In the genomic region with DNA sequence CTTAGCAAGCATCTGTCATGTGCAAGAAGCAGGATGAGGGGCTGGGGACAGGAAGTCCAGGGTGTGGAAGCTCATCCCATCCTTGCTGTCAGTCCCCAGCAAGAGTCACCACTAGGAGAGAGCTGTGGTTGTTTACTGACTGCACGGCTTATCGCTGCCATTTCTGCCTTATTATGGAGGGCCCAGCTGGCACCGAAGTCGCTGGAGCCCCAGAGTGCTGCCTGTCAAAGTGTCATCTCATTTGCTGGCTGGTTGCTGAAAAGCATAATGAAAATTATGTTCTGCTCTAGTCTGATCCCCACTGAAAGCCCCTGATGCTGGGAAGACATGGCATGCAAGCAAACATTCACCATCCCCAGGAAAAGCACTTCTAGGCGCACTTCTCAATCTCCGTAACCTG, we compare ENCODE assay signal across 30 cellular contexts.
"Had no signal": no experiment of that assay in that cellular context is flagged by ENCODE, and none has a peak within 500 bp of the region (broad histone marks: within the 10 kb centered on the region; RNA-seq: fewer than 3 reads in every experiment).

No MANE protein-coding gene starts in this region.

- H3K27ac Mint-ChIP-seq: activated CD4-positive, alpha-beta memory T cell treated with anti-CD3 and anti-CD28 coated beads, Interleukin-2, amount 10 ng/mL, durations not matched to agents 7 days and 5 days; activated CD8-positive, alpha-beta memory T cell treated with anti-CD3 and anti-CD28 coated beads, Interleukin-2, amount 10 ng/mL, durations not matched to agents 7 days and 5 days; activated naive CD8-positive, alpha-beta T cell treated with anti-CD3 and anti-CD28 coated beads for 36 hours had no signal

- H3K36me3 ChIP-seq: brain microvascular endothelial cell, SJCRH30, WERI-Rb-1 had no signal

- H3K27ac ChIP-seq: brain microvascular endothelial cell, SJCRH30, SK-N-MC, WERI-Rb-1 had no signal

- ATAC-seq: activated CD8-positive, alpha-beta memory T cell treated with anti-CD3 and anti-CD28 coated beads, Interleukin-2, amount 10 ng/mL, durations not matched to agents 7 days and 5 days; Panc1 had no signal

- H3K4me1 Mint-ChIP-seq: activated CD8-positive, alpha-beta memory T cell treated with anti-CD3 and anti-CD28 coated beads, Interleukin-2, amount 10 ng/mL, durations not matched to agents 7 days and 5 days had no signal

- H3K36me3 Mint-ChIP-seq: activated CD8-positive, alpha-beta memory T cell treated with anti-CD3 and anti-CD28 coated beads, Interleukin-2, amount 10 ng/mL, durations not matched to agents 7 days and 5 days; activated naive CD8-positive, alpha-beta T cell treated with anti-CD3 and anti-CD28 coated beads for 36 hours had no signal

- H3K27me3 ChIP-seq: brain microvascular endothelial cell had no signal

- H3K4me3 Mint-ChIP-seq: activated CD4-positive, alpha-beta memory T cell treated with anti-CD3 and anti-CD28 coated beads, Interleukin-2, amount 10 ng/mL, durations not matched to agents 7 days and 5 days; activated CD8-positive, alpha-beta memory T cell treated with anti-CD3 and anti-CD28 coated beads, Interleukin-2, amount 10 ng/mL, durations not matched to agents 7 days and 5 days; activated naive CD8-positive, alpha-beta T cell treated with anti-CD3 and anti-CD28 coated beads for 36 hours had no signal

- H3K4me1 ChIP-seq: SJCRH30 had no signal

- H3K4me3 ChIP-seq: SJCRH30, SK-N-MC had no signal

- H3K27me3 Mint-ChIP-seq: activated CD8-positive, alpha-beta memory T cell treated with anti-CD3 and anti-CD28 coated beads, Interleukin-2, amount 10 ng/mL, durations not matched to agents 7 days and 5 days; activated naive CD8-positive, alpha-beta T cell treated with anti-CD3 and anti-CD28 coated beads for 36 hours had no signal

- DNase-seq: activated CD4-positive, alpha-beta memory T cell treated with anti-CD3 and anti-CD28 coated beads, Interleukin-2, amount 10 ng/mL, durations not matched to agents 7 days and 5 days; activated CD4-positive, alpha-beta T cell treated with anti-CD3 and anti-CD28 coated beads for 1 hour; activated CD4-positive, alpha-beta T cell treated with anti-CD3 and anti-CD28 coated beads for 48 hours; activated CD4-positive, CD25-positive, alpha-beta regulatory T cell; activated CD8-positive, alpha-beta memory T cell treated with anti-CD3 and anti-CD28 coated beads for 24 hours; activated CD8-positive, alpha-beta memory T cell treated with anti-CD3 and anti-CD28 coated beads, Interleukin-2, amount 10 ng/mL, durations not matched to agents 7 days and 5 days; activated CD8-positive, alpha-beta memory T cell treated with anti-CD3 and anti-CD28 coated beads, Interleukin-2, amount 50 U/mL, for 48 hours; activated effector memory CD4-positive, alpha-beta T cell treated with anti-CD3 and anti-CD28 coated beads, Interleukin-2, amount 50 U/mL, for 16 hours; activated naive CD4-positive, alpha-beta T cell; activated naive CD4-positive, alpha-beta T cell treated with anti-CD3 and anti-CD28 coated beads, Interleukin-2, amount 50 U/mL, for 16 hours; activated naive CD8-positive, alpha-beta T cell treated with anti-CD3 and anti-CD28 coated beads for 36 hours; activated T-cell treated with anti-CD3 and anti-CD28 coated beads, Interleukin-2, amount 50 U/mL, for 48 hours; amniotic stem cell; aorta; brain microvascular endothelial cell; Karpas-422; NCI-H1105 treated with DMSO at 0.1 percent for 48 hours; NCI-H1436; NCI-H1694; NCI-H1930; NCI-H2081 treated with DMSO at 0.1 percent for 48 hours; NCI-H2171 treated with DMSO at 0.1 percent for 48 hours; NCI-H2227 treated with DMSO at 0.1 percent for 48 hours; NCI-H526 treated with DMSO at 0.1 percent for 48 hours; SHP77; SJCRH30; T1000; WERI-Rb-1 had no signal

- H3K9me3 ChIP-seq: SJCRH30 had no signal
